ENCODE assay signal across 19 cellular contexts in genomic region chr2:6177796-6178195, GRCh38.
"Had no signal": no experiment of that assay in that cellular context is flagged by ENCODE, and none has a peak within 500 bp of the region (broad histone marks: within the 10 kb centered on the region; RNA-seq: fewer than 3 reads in every experiment).

No MANE protein-coding gene starts in this region.

- H3K9me3 ChIP-seq: SK-N-SH had no signal

- H3K9ac ChIP-seq: SK-N-SH had no signal

- DNase-seq: IMR-90; KG1; MV-4-11; NCI-H1048; NCI-H1105; NCI-H1417; NCI-H1436 treated with DMSO at 0.1 percent for 48 hours; NCI-H1694; NCI-H187 treated with DMSO at 0.1 percent for 48 hours; NCI-H2029 treated with DMSO at 0.1 percent for 48 hours; NCI-H2171 treated with DMSO at 0.1 percent for 48 hours; NCI-H510A; NCI-H524 treated with DMSO at 0.1 percent for 48 hours; NCI-H69; NCI-H774; NK-92 treated with Interleukin-12 subunit alpha and Interleukin-12 subunit beta, amount 100 ng/mL, for 24 hours; SHP77; SK-N-SH had no signal

- H3K27ac ChIP-seq: RWPE1 had no signal

- H3K4me2 ChIP-seq: SK-N-SH had no signal
